In genomic region chr10:69910566-69910965, GRCh38 we compare ENCODE assay signal across 16 cellular contexts.
A peak's percentile ranks its signal among the peaks of the same experiment; 100 is the strongest.
DNase-seq lines count a peak whose midpoint lies in the region; ATAC-seq and TF ChIP-seq lines count a peak whose summit lies in the region.
"Had no signal": no experiment of that assay in that cellular context is flagged by ENCODE, and none has a peak within 500 bp of the region (broad histone marks: within the 10 kb centered on the region; RNA-seq: fewer than 3 reads in every experiment).

No MANE protein-coding gene starts in this region.

- H2BK12ac ChIP-seq in mesenchymal stem cell (ENCODE audit: low read length in 2 of 2): no peak overlapping the region

- H2AK5ac ChIP-seq in mesenchymal stem cell (ENCODE audit: low read length, severe bottlenecking): no peak overlapping the region

- no peak overlapping the region for H4K91ac ChIP-seq in mesenchymal stem cell (ENCODE audit: low read length)

- H3K4me1 ChIP-seq in mesenchymal stem cell (ENCODE audit: control insufficient read depth, insufficient read depth, low read depth, low read length): peaks cover 8% of the 10 kb centered on the region
- H3K4me1 ChIP-seq in thoracic aorta (ENCODE audit: control insufficient read depth in 1 of 2, low read depth in 2 of 2): peaks cover 26 to 59% of the 10 kb centered on the region in 2 donors
- H3K4me1 ChIP-seq: SJSA1 had no signal

- H3K9ac ChIP-seq in mesenchymal stem cell (ENCODE audit: low read length): no peak overlapping the region

- peaks cover 0 to 4% of the 10 kb centered on the region in 2 experiments for H3K27me3 ChIP-seq in mesenchymal stem cell (ENCODE audit: control insufficient read depth in 1 of 2, insufficient read depth in 1 of 2, low read length in 2 of 2)
- no peaks in the 10 kb centered on the region for H3K27me3 ChIP-seq in thoracic aorta (replicated peaks; ENCODE audit: insufficient read depth)
- H3K27me3 ChIP-seq: BE2C, SJSA1 had no signal

- H2BK5ac ChIP-seq in mesenchymal stem cell (ENCODE audit: low read depth, low read length, poor library complexity, severe bottlenecking): no peak overlapping the region

- ATAC-seq in thoracic aorta (ENCODE audit: insufficient number of reproducible peaks, low FRiP score, low read depth): no peak
- ATAC-seq: HCT116 had no signal

- TF ChIP-seq CTCF in thoracic aorta (IDR thresholded peaks at IDR 0.05): no peak

- no peak overlapping the region for H3K23ac ChIP-seq in mesenchymal stem cell (ENCODE audit: low read length in 2 of 2)

- H3K36me3 ChIP-seq in mesenchymal stem cell (ENCODE audit: control insufficient read depth in 1 of 2, insufficient read depth in 2 of 2, low read depth in 1 of 2, low read length in 2 of 2) (peaks cover 20 to 29% of the 10 kb centered on the region in 2 experiments), thoracic aorta (no peaks in the 10 kb centered on the region)
- H3K36me3 ChIP-seq: BE2C had no signal

- WGBS in mesenchymal stem cell: 94% methylated on average over 5 of the region's 5 CpGs

- no peak overlapping the region for H2AFZ ChIP-seq in mesenchymal stem cell (ENCODE audit: low read depth, low read length)

- H3K14ac ChIP-seq in mesenchymal stem cell (ENCODE audit: low read length in 2 of 2): no peak overlapping the region

- no peak overlapping the region for H3K4me2 ChIP-seq in mesenchymal stem cell (ENCODE audit: low read length, poor library complexity, severe bottlenecking)

- H3K9me3 ChIP-seq in mesenchymal stem cell (ENCODE audit: control insufficient read depth, low read length) (no peaks in the 10 kb centered on the region), thoracic aorta (no peaks in the 10 kb centered on the region)
- H3K9me3 ChIP-seq: BE2C, SJSA1 had no signal

- DNase-seq in MV-4-11 (lab: John Stamatoyannopoulos, UW): peak; percentile 60
- DNase-seq in mesenchymal stem cell: no peak
- DNase-seq in thoracic aorta (ENCODE audit: low spot score): no peak
- DNase-seq in NCI-H1694 treated with DMSO at 0.1 percent for 48 hours (lab: John Stamatoyannopoulos, UW): no peak
- DNase-seq in LoVo (ENCODE audit: low spot score): no peak
- DNase-seq in AG08395 (ENCODE audit: low spot score): no peak
- DNase-seq in activated CD4-positive, CD25-positive, alpha-beta regulatory T cell (lab: John Stamatoyannopoulos, UW): no peak
- DNase-seq: BE2C; CD4-positive, CD25-positive, alpha-beta regulatory T cell; DMS79; NCI-H1417 treated with DMSO at 0.1 percent for 48 hours; NCI-H187 treated with DMSO at 0.1 percent for 48 hours; NCI-H510A had no signal

- H3K4ac ChIP-seq in mesenchymal stem cell (ENCODE audit: low read depth in 1 of 2, low read length in 2 of 2): no peak overlapping the region

- no peak overlapping the region for H3K18ac ChIP-seq in mesenchymal stem cell (ENCODE audit: low read depth in 1 of 2, low read length in 2 of 2)

- H2BK15ac ChIP-seq in mesenchymal stem cell (ENCODE audit: low read depth, poor library complexity, severe bottlenecking): peak overlapping the region; percentile 37

- H2BK120ac ChIP-seq in mesenchymal stem cell (ENCODE audit: low read depth, low read length): no peak overlapping the region

- H4K8ac ChIP-seq in mesenchymal stem cell (ENCODE audit: low read length): no peak overlapping the region

- H3K27ac ChIP-seq in cingulate gyrus (ENCODE audit: low read depth, low read length) (peak overlapping the region; percentile 70), mesenchymal stem cell (ENCODE audit: low read length, poor library complexity, severe bottlenecking) (no peak overlapping the region), thoracic aorta (peak overlapping the region; percentile 81 to 86)
- H3K27ac ChIP-seq: SJSA1 had no signal

- H3K4me3 ChIP-seq in mesenchymal stem cell (ENCODE audit: insufficient read depth in 1 of 2, low read depth in 1 of 2, low read length in 2 of 2) (no peak overlapping the region), thoracic aorta (no peak overlapping the region)
- H3K4me3 ChIP-seq: SJSA1 had no signal

- H3K79me1 ChIP-seq in mesenchymal stem cell (replicated peaks; ENCODE audit: low read length, poor library complexity, severe bottlenecking): peaks cover 1% of the 10 kb centered on the region
